In genomic region chr17:50478391-50479361, GRCh38 we compare ENCODE assay signal across 7 cellular contexts. TPM values are rescaled to one million over a fixed set of nuclear protein-coding genes. Genes with fewer than 3 reads are reported as not detected.
DNase-seq lines count a peak whose midpoint lies in the region; ATAC-seq and TF ChIP-seq lines count a peak whose summit lies in the region.

TSS of gene RSAD1 (plus strand) at chr17:50478860. CDS start at chr17:50478885, 25 bp downstream.

- H3K27me3 Mint-ChIP-seq in T-helper 2 cell treated with Interferon-gamma antibody and Interleukin-4, amounts not matched to agents 5 μg/mL and 100 μg/mL, for 36 hours (ENCODE audit: low read depth): peaks cover 8% of the 10 kb centered on the region

- H4K20me1 ChIP-seq in hepatocyte (ENCODE audit: insufficient read depth, poor library complexity, severe bottlenecking): no peaks in the 10 kb centered on the region

- H3K36me3 Mint-ChIP-seq in T-helper 2 cell treated with Interferon-gamma antibody and Interleukin-4, amounts not matched to agents 5 μg/mL and 100 μg/mL, for 36 hours (ENCODE audit: low read depth): peaks cover 8% of the 10 kb centered on the region

- H3K36me3 ChIP-seq in ascending aorta: peaks cover 3 to 15% of the 10 kb centered on the region in 2 donors
- H3K36me3 ChIP-seq in hepatocyte (replicated peaks; ENCODE audit: insufficient read depth, low read depth): no peaks in the 10 kb centered on the region

- peak within 1 kb of the TSS; percentile 89 for H3K4me3 Mint-ChIP-seq in T-helper 2 cell treated with Interferon-gamma antibody and Interleukin-4, amounts not matched to agents 5 μg/mL and 100 μg/mL, for 36 hours

- peak; percentile 90 for ATAC-seq in GM18502 (IDR thresholded peaks at IDR 0.05; ENCODE audit: poor library complexity, unreplicated experiment)
- peak; percentile 81 for ATAC-seq in HG02938 (IDR thresholded peaks at IDR 0.05; ENCODE audit: unreplicated experiment)

- H3K27ac Mint-ChIP-seq in T-helper 2 cell treated with Interferon-gamma antibody and Interleukin-4, amounts not matched to agents 5 μg/mL and 100 μg/mL, for 36 hours: peak within 1 kb of the TSS; percentile 80

- no peaks in the 10 kb centered on the region for H3K27me3 ChIP-seq in ascending aorta
- no peaks in the 10 kb centered on the region for H3K27me3 ChIP-seq in hepatocyte

- TF ChIP-seq CTCF in ascending aorta (IDR thresholded peaks at IDR 0.05): peak; percentile 73 to 98 (median 88)
- peak; percentile 80 for TF ChIP-seq CTCF in hepatocyte (IDR thresholded peaks at IDR 0.05; ENCODE audit: poor library complexity)
- no peak for TF ChIP-seq CTCF in retinal pigment epithelial cell (conservative IDR thresholded peaks at IDR 0.05; ENCODE audit: low read depth, low read length)

- peaks cover 15% of the 10 kb centered on the region for H3K79me2 ChIP-seq in hepatocyte

- H3K9me3 ChIP-seq in ascending aorta: no peaks in the 10 kb centered on the region
- no peaks in the 10 kb centered on the region for H3K9me3 ChIP-seq in hepatocyte (ENCODE audit: low read depth)

- no peaks in the 10 kb centered on the region for H3K9me3 Mint-ChIP-seq in T-helper 2 cell treated with Interferon-gamma antibody and Interleukin-4, amounts not matched to agents 5 μg/mL and 100 μg/mL, for 36 hours

- H3K4me2 ChIP-seq in hepatocyte: peak within 1 kb of the TSS; percentile 86

- intact Hi-C loops in ascending aorta (cut with DNase I): loop anchor here (1.0 to 2.0 kb wide), 2 partner anchors 30 to 64 kb away; partner anchors contain the start of gene MYCBPAP

- H3K4me3 ChIP-seq in ascending aorta (peak within 1 kb of the TSS; percentile 68 to 71), hepatocyte (peak within 1 kb of the TSS; percentile 63), retinal pigment epithelial cell (ENCODE audit: low read length) (peak within 1 kb of the TSS; percentile 86)

- DNase-seq in NCI-H1694 treated with DMSO at 0.1 percent for 48 hours (lab: John Stamatoyannopoulos, UW) (peak; percentile 84), ascending aorta (ENCODE audit: low spot score in 2 of 2) (peak; percentile 24 to 93), hepatocyte (ENCODE audit: low spot score) (peak; percentile 96), retinal pigment epithelial cell (ENCODE audit: low read depth) (peak; percentile 56)
- peak; percentile 84 for DNase-seq in T-helper 2 cell treated with Interferon-gamma antibody and Interleukin-4, amounts not matched to agents 5 μg/mL and 100 μg/mL, for 36 hours (ENCODE audit: low spot score)

- H2AFZ ChIP-seq in hepatocyte: peak within 1 kb of the TSS; percentile 89

- no peaks in the 10 kb centered on the region for H3K9me2 ChIP-seq in hepatocyte (replicated peaks; ENCODE audit: insufficient read depth)

- H3K4me1 ChIP-seq in ascending aorta (peaks cover 7 to 27% of the 10 kb centered on the region in 2 donors), hepatocyte (ENCODE audit: insufficient read depth) (peaks cover 15% of the 10 kb centered on the region)

- peaks cover 20% of the 10 kb centered on the region for H3K4me1 Mint-ChIP-seq in T-helper 2 cell treated with Interferon-gamma antibody and Interleukin-4, amounts not matched to agents 5 μg/mL and 100 μg/mL, for 36 hours (ENCODE audit: low read depth)

- 5% methylated on average over 55 of the region's 75 CpGs for WGBS in hepatocyte (ENCODE audit: low lambda C conversion rate, missing lambda C conversion rate)

- peak within 1 kb of the TSS; percentile 79 to 88 for H3K27ac ChIP-seq in ascending aorta
- peak within 1 kb of the TSS; percentile 91 for H3K27ac ChIP-seq in hepatocyte

RNA-seq across cellular contexts. Expression of gene RSAD1, which starts in this region (rescaled TPM):
- total RNA-seq in ascending aorta: 36.7 TPM
- 28.6 and 29.7 TPM in 2 replicates for total RNA-seq in hepatocyte
- 30.4 and 44.2 TPM in 2 replicates for polyA plus RNA-seq in hepatocyte

Comparison
In these comparisons a context has a peak if more than half of its experiments do, and no peak if none do; other contexts are left out.
1. Peak in every context shown above with its lines: DNase-seq, ATAC-seq, H3K4me3 ChIP-seq and H3K27ac ChIP-seq.